ENCODE assay signal across 8 cellular contexts in genomic region chr16:28846933-28847273, GRCh38. TPM values are rescaled to one million over a fixed set of nuclear protein-coding genes. Genes with fewer than 3 reads are reported as not detected.
DNase-seq lines count a peak whose midpoint lies in the region; ATAC-seq and TF ChIP-seq lines count a peak whose summit lies in the region.

No MANE protein-coding gene starts in this region.

- ATAC-seq in aorta (ENCODE audit: low FRiP score) = peak; percentile 43

- H3K27me3 ChIP-seq in aorta (ENCODE audit: control insufficient read depth in 1 of 2, insufficient read depth in 2 of 2, low read length in 1 of 2) = no peaks in the 10 kb centered on the region

- intact Hi-C loops in aorta (cut with DNase I) = loop anchor here in 1 of 2 donors (1.0 kb wide), 1 partner anchor 16 kb away; the partner anchor contains the start of gene SH2B1

- no peaks in the 10 kb centered on the region for H3K27me3 Mint-ChIP-seq in mesothelial cell of epicardium (ENCODE audit: low read depth)

- no peak for TF ChIP-seq POLR2A in NB4 (IDR thresholded peaks at IDR 0.05; ENCODE audit: extremely low read depth, insufficient read length)

- H3K27ac Mint-ChIP-seq in mesothelial cell of epicardium = peak overlapping the region; percentile 98

- 14 to 17% methylated on average over 5 of the region's 5 CpGs for WGBS in aorta, 2 donors

- no peaks in the 10 kb centered on the region for H3K9me3 Mint-ChIP-seq in mesothelial cell of epicardium

- H3K4me3 Mint-ChIP-seq in mesothelial cell of epicardium = peak overlapping the region; percentile 97

- H3K4me1 Mint-ChIP-seq in mesothelial cell of epicardium = peaks cover 23% of the 10 kb centered on the region

- TF ChIP-seq CTCF in NB4 (IDR thresholded peaks at IDR 0.05; ENCODE audit: low read depth, low read length) (no peak), mesothelial cell of epicardium (IDR thresholded peaks at IDR 0.05; ENCODE audit: unreplicated experiment) (no peak)

- no peaks in the 10 kb centered on the region for H3K4me1 ChIP-seq in aorta (ENCODE audit: control insufficient read depth in 1 of 2, insufficient read depth in 2 of 2, low read length in 2 of 2)

- H3K27ac ChIP-seq in cingulate gyrus (ENCODE audit: low read depth, low read length) (peak overlapping the region; percentile 90), aorta (ENCODE audit: low read depth in 1 of 2, low read length in 2 of 2) (peak overlapping the region in 1 of 2 donors; percentile 71)

- H3K36me3 ChIP-seq in aorta (ENCODE audit: control insufficient read depth in 1 of 2, insufficient read depth in 2 of 2, low read length in 1 of 2) = peaks cover 2 to 6% of the 10 kb centered on the region in 2 donors

- H3K4me3 ChIP-seq in NB4 (ENCODE audit: low read depth, low read length) (peak overlapping the region; percentile 76), aorta (ENCODE audit: low read length in 2 of 2) (peak overlapping the region; percentile 40 to 46)

- H3K9me3 ChIP-seq in aorta (ENCODE audit: control insufficient read depth, low read length) = no peaks in the 10 kb centered on the region

- H3K36me3 Mint-ChIP-seq in mesothelial cell of epicardium = peaks cover 11% of the 10 kb centered on the region

- peak; percentile 42 for DNase-seq in NCI-H82 (lab: John Stamatoyannopoulos, UW)
- no peak for DNase-seq in NCI-H82 treated with DMSO at 0.1 percent for 48 hours (lab: John Stamatoyannopoulos, UW; ENCODE audit: unreplicated experiment)
- DNase-seq in NB4 (ENCODE audit: low read depth) = no peak
- no peak for DNase-seq in mesothelial cell of epicardium (ENCODE audit: low spot score in 2 of 2, unreplicated experiment in 2 of 2)
- peak in 1 of 2 donors; percentile 50 for DNase-seq in aorta
- DNase-seq in AML-193 (lab: John Stamatoyannopoulos, UW) = no peak
- DNase-seq in A172 (ENCODE audit: low spot score) = no peak

RNA-seq across cellular contexts. Expression of gene TUFM, which starts 0.8 kb away (rescaled TPM):
- total RNA-seq in mesothelial cell of epicardium (122 to 134 TPM (median 127 TPM) in 3 replicates), aorta (10 to 100 TPM; 71.2 to 71.5 TPM)
- polyA plus RNA-seq in aorta = 100 to 1,000 TPM in 1 of 2 donors, 10 to 100 TPM in 1; 67.2 to 154 TPM
- total RNA-seq in A172 (2014; rRNA removed; shearing (Covaris generic)) = 197 and 225 TPM in 2 replicates

RNA-seq across cellular contexts. Expression of gene SH2B1, which starts 16.7 kb away (rescaled TPM):
- 73.9 to 78.5 TPM (median 76.8 TPM) in 3 replicates for total RNA-seq in mesothelial cell of epicardium
- 10 to 100 TPM; 35.5 to 64.2 TPM for total RNA-seq in aorta
- 10 to 100 TPM; 21.2 to 70.1 TPM for polyA plus RNA-seq in aorta
- total RNA-seq in A172 (2014; rRNA removed; shearing (Covaris generic)) = 17.1 and 19.3 TPM in 2 replicates

RNA-seq across cellular contexts. Expression of gene ATXN2L, which starts 24.1 kb away (rescaled TPM):
- total RNA-seq in mesothelial cell of epicardium = 215 to 230 TPM (median 219 TPM) in 3 replicates
- 100 to 1,000 TPM in 1 of 2 donors, 10 to 100 TPM in 1; 97.6 to 124 TPM for total RNA-seq in aorta
- polyA plus RNA-seq in aorta = 10 to 100 TPM; 22.4 to 54.9 TPM
- 39.4 and 40.0 TPM in 2 replicates for total RNA-seq in A172 (2014; rRNA removed; shearing (Covaris generic))

RNA-seq across cellular contexts. Expression of gene ATP2A1, which starts 31.4 kb away (rescaled TPM):
- total RNA-seq in mesothelial cell of epicardium (2.9 to 3.6 TPM (median 3.0 TPM) in 3 replicates), aorta (under 1 TPM; 0.36 to 0.97 TPM)
- polyA plus RNA-seq in aorta = under 1 TPM; 0.38 to 0.49 TPM
- 0.14 and 1.1 TPM in 2 replicates for total RNA-seq in A172 (2014; rRNA removed; shearing (Covaris generic))
